In genomic region chrX:13263560-13264251, GRCh38 we compare ENCODE assay signal across 14 cellular contexts. TPM values are rescaled to one million over a fixed set of nuclear protein-coding genes. Genes with fewer than 3 reads are reported as not detected.
DNase-seq lines count a peak whose midpoint lies in the region; ATAC-seq and TF ChIP-seq lines count a peak whose summit lies in the region.
"Had no signal": no experiment of that assay in that cellular context is flagged by ENCODE, and none has a peak within 500 bp of the region (broad histone marks: within the 10 kb centered on the region; RNA-seq: fewer than 3 reads in every experiment).

No MANE protein-coding gene starts in this region.

- H3K27ac Mint-ChIP-seq in T-helper 17 cell: no peak overlapping the region
- H3K27ac Mint-ChIP-seq: progenitor cell of endocrine pancreas had no signal

- ATAC-seq in GM18519 (IDR thresholded peaks at IDR 0.05; ENCODE audit: low FRiP score, unreplicated experiment) (peak; percentile 67), GM21390 (IDR thresholded peaks at IDR 0.05; ENCODE audit: unreplicated experiment) (peak; percentile 83), HG03103 (IDR thresholded peaks at IDR 0.05; ENCODE audit: low read depth, unreplicated experiment) (peak; percentile 70), esophagus mucosa (peak; percentile 75), T-helper 17 cell (no peak), body of pancreas (no peak)

- H3K36me3 ChIP-seq in body of pancreas (replicated peaks in 1 of 2; ENCODE audit: insufficient read depth in 1 of 2, low read depth in 2 of 2): no peaks in the 10 kb centered on the region
- H3K36me3 ChIP-seq: HAP-1, vagina had no signal

- H3K27me3 ChIP-seq in body of pancreas: no peaks in the 10 kb centered on the region
- H3K27me3 ChIP-seq: vagina had no signal

- no peak overlapping the region for H3K27ac ChIP-seq in body of pancreas
- H3K27ac ChIP-seq: dorsolateral prefrontal cortex, vagina had no signal

- WGBS in body of pancreas, 2 donors: 94 to 99% methylated on average over 6 of the region's 6 CpGs

- H3K4me1 ChIP-seq in body of pancreas: no peaks in the 10 kb centered on the region
- H3K4me1 ChIP-seq: vagina had no signal

- H3K9me3 ChIP-seq in T-helper 17 cell (ENCODE audit: control insufficient read depth, low read length, poor library complexity, severe bottlenecking): no peaks in the 10 kb centered on the region
- no peaks in the 10 kb centered on the region for H3K9me3 ChIP-seq in body of pancreas
- H3K9me3 ChIP-seq: HAP-1, vagina had no signal

- no peak overlapping the region for H3K4me3 ChIP-seq in body of pancreas
- H3K4me3 ChIP-seq: dorsolateral prefrontal cortex, HAP-1, vagina had no signal

- no peak for TF ChIP-seq CTCF in body of pancreas (IDR thresholded peaks at IDR 0.05)

- no peak for DNase-seq in T-helper 17 cell
- DNase-seq in stimulated activated CD4-positive, alpha-beta T cell treated with anti-CD3 and anti-CD28 coated beads, Interleukin-2, amount 100 ng/mL, for 24 hours: no peak
- DNase-seq in body of pancreas: no peak
- no peak for DNase-seq in GOT3 (lab: John Stamatoyannopoulos, UW)
- DNase-seq: dorsolateral prefrontal cortex, SHP77 had no signal

- no peaks in the 10 kb centered on the region for H3K4me1 Mint-ChIP-seq in T-helper 17 cell

- H3K4me3 Mint-ChIP-seq in T-helper 17 cell: no peak overlapping the region

- intact Hi-C loops in body of pancreas (cut with DNase I): no loop called here

- no peak for TF ChIP-seq POLR2A in body of pancreas (IDR thresholded peaks at IDR 0.05)

- no peaks in the 10 kb centered on the region for H3K27me3 Mint-ChIP-seq in T-helper 17 cell
- H3K27me3 Mint-ChIP-seq: progenitor cell of endocrine pancreas had no signal

- H3K36me3 Mint-ChIP-seq in T-helper 17 cell (ENCODE audit: low read depth): no peaks in the 10 kb centered on the region

RNA-seq across cellular contexts. Expression of gene ATXN3L, which starts 56.1 kb away (rescaled TPM):
- total RNA-seq in esophagus mucosa: not detected
- total RNA-seq in T-helper 17 cell: not detected
- total RNA-seq in body of pancreas: not detected
- total RNA-seq: dorsolateral prefrontal cortex, lower leg skin, progenitor cell of endocrine pancreas, vagina had no signal

Comparison
In these comparisons a context has a peak if more than half of its experiments do, and no peak if none do; other contexts are left out.
1. ATAC-seq: peak in GM18519 (single experiment), GM21390 (single experiment), HG03103 (single experiment) and esophagus mucosa (single experiment); none in T-helper 17 cell (single experiment) and body of pancreas (single experiment).